Comparison of ENCODE assay signal across 8 cellular contexts in genomic region chr15:73983211-73983727, GRCh38. TPM values are rescaled to one million over a fixed set of nuclear protein-coding genes. Genes with fewer than 3 reads are reported as not detected.
DNase-seq lines count a peak whose midpoint lies in the region; ATAC-seq and TF ChIP-seq lines count a peak whose summit lies in the region.

No MANE protein-coding gene starts in this region.

- peaks cover 55% of the 10 kb centered on the region for H3K4me1 Mint-ChIP-seq in activated naive CD8-positive, alpha-beta T cell (ENCODE audit: low read depth)
- H3K4me1 Mint-ChIP-seq in stimulated activated naive CD8-positive, alpha-beta T cell treated with anti-CD3 and anti-CD28 coated beads, Interleukin-15, amount 100 ng/mL, for 72 hours: peaks cover 84% of the 10 kb centered on the region

- CTCF ChIA-PET in HEK293 (lab: Yijun Ruan, JAX): interaction anchor here (0.5 to 2.6 kb wide), 11 partner anchors 8 to 414 kb away, joined by 3 to 20 read pairs (median 4); partner anchors contain the start of genes PML and STOML1

- intact Hi-C loops in heart right ventricle (cut with DNase I): loop anchor here in 1 of 10 donors (5.0 kb wide), 1 partner anchor 49 kb away; no protein-coding TSS in a partner anchor

- H3K27me3 Mint-ChIP-seq in activated naive CD8-positive, alpha-beta T cell: no peaks in the 10 kb centered on the region
- H3K27me3 Mint-ChIP-seq in stimulated activated naive CD8-positive, alpha-beta T cell treated with anti-CD3 and anti-CD28 coated beads, Interleukin-15, amount 100 ng/mL, for 72 hours: no peaks in the 10 kb centered on the region

- POLR2A ChIA-PET in HEK293 (lab: Yijun Ruan, JAX): interaction anchor here (0.8 to 1.5 kb wide), 5 partner anchors 10 to 213 kb away, joined by 3 to 21 read pairs (median 4); partner anchors contain the start of gene PML

- H3K27me3 ChIP-seq in heart right ventricle: no peaks in the 10 kb centered on the region

- H3K4me3 ChIP-seq in HEK293 (ENCODE audit: low read depth, low read length): no peak overlapping the region
- peak overlapping the region in 2 of 10 donors; percentile 30 to 32 for H3K4me3 ChIP-seq in heart right ventricle

- no peaks in the 10 kb centered on the region for H3K9me3 ChIP-seq in HEK293 (ENCODE audit: control insufficient read depth, insufficient read depth, low read depth, low read length)
- no peaks in the 10 kb centered on the region for H3K9me3 ChIP-seq in heart right ventricle

- WGBS in heart right ventricle, 2 donors: 28 to 30% methylated on average over 10 of the region's 10 CpGs

- peaks cover 12% of the 10 kb centered on the region for H3K4me1 ChIP-seq in HEK293 (ENCODE audit: control insufficient read depth, insufficient read depth, low read length)
- H3K4me1 ChIP-seq in heart right ventricle: peaks cover 57 to 85% (median 75%) of the 10 kb centered on the region in 9 donors

- H3K9me3 Mint-ChIP-seq in activated naive CD8-positive, alpha-beta T cell (ENCODE audit: low read depth): no peaks in the 10 kb centered on the region
- H3K9me3 Mint-ChIP-seq in stimulated activated naive CD8-positive, alpha-beta T cell treated with anti-CD3 and anti-CD28 coated beads, Interleukin-15, amount 100 ng/mL, for 72 hours: no peaks in the 10 kb centered on the region

- TF ChIP-seq CTCF in HEK293 (tag by site-specific recombination; IDR thresholded peaks at IDR 0.05) (no peak), heart right ventricle (IDR thresholded peaks at IDR 0.05) (no peak)

- peaks cover 6% of the 10 kb centered on the region for H3K36me3 Mint-ChIP-seq in activated naive CD8-positive, alpha-beta T cell

- H3K36me3 ChIP-seq in HEK293 (ENCODE audit: control insufficient read depth in 2 of 2, insufficient read depth in 1 of 2, low read length in 2 of 2) (peaks cover 0 to 13% of the 10 kb centered on the region in 2 experiments; a peak in 1 of 3 replicates), heart right ventricle (peaks cover 0 to 33% (median 6%) of the 10 kb centered on the region in 9 donors)

- peak; percentile 17 to 76 (median 52) for ATAC-seq in heart right ventricle
- ATAC-seq in stimulated activated naive CD8-positive, alpha-beta T cell treated with anti-CD3 and anti-CD28 coated beads, Interleukin-15, amount 100 ng/mL, for 72 hours: no peak
- no peak for ATAC-seq in activated CD4-positive, CD25-positive, alpha-beta regulatory T cell treated with anti-CD3 and anti-CD28 coated beads, Interleukin-2, amount 50 U/mL, for 24 hours

- peak; percentile 48 to 63 for DNase-seq in heart right ventricle
- DNase-seq in stimulated activated naive CD8-positive, alpha-beta T cell treated with anti-CD3 and anti-CD28 coated beads, Interleukin-15, amount 100 ng/mL, for 72 hours: no peak
- no peak for DNase-seq in activated CD4-positive, CD25-positive, alpha-beta regulatory T cell (lab: John Stamatoyannopoulos, UW)
- DNase-seq in SHP77 treated with DMSO at 0.1 percent for 48 hours (lab: John Stamatoyannopoulos, UW): no peak
- DNase-seq in NCI-H510A (lab: John Stamatoyannopoulos, UW): no peak

- H3K27ac ChIP-seq in HEK293 (ENCODE audit: extremely low read depth, low read depth, low read length): no peak overlapping the region
- H3K27ac ChIP-seq in heart right ventricle: peak overlapping the region; percentile 88 to 100 (median 98)

- no peak overlapping the region for H3K4me3 Mint-ChIP-seq in activated naive CD8-positive, alpha-beta T cell
- peak overlapping the region; percentile 27 to 43 for H3K4me3 Mint-ChIP-seq in stimulated activated naive CD8-positive, alpha-beta T cell treated with anti-CD3 and anti-CD28 coated beads, Interleukin-15, amount 100 ng/mL, for 72 hours

- peak overlapping the region; percentile 16 for H3K27ac Mint-ChIP-seq in activated naive CD8-positive, alpha-beta T cell
- peak overlapping the region in 1 of 2 donors; percentile 96 for H3K27ac Mint-ChIP-seq in stimulated activated naive CD8-positive, alpha-beta T cell treated with anti-CD3 and anti-CD28 coated beads, Interleukin-15, amount 100 ng/mL, for 72 hours

TF ChIP-seq in HEK293, 187 proteins besides CTCF, POLR2A, EP300 and RAD21 (continues in another document):
- peak; percentile 78 for TF ChIP-seq ZNF398 (tag by site-specific recombination; IDR thresholded peaks at IDR 0.05)
- no peak for TF ChIP-seq OSR2 (tag by site-specific recombination; IDR thresholded peaks at IDR 0.05)
- 0 out of 2 replicates have a peak, but pooled peaks have one; percentile 15 for TF ChIP-seq SP7 (tag by site-specific recombination; IDR thresholded peaks at IDR 0.05)
- TF ChIP-seq ZNF600 (tag by site-specific recombination; IDR thresholded peaks at IDR 0.05): peak; percentile 95
- TF ChIP-seq ZNF785 (tag by site-specific recombination; IDR thresholded peaks at IDR 0.05): no peak
- peak; percentile 92 for TF ChIP-seq ZBTB48 (tag by site-specific recombination; IDR thresholded peaks at IDR 0.05)
- peak; percentile 67; the same call in 1 of the 2 replicates for TF ChIP-seq GLIS1 (tag by site-specific recombination; IDR thresholded peaks at IDR 0.05)
- 0 out of 2 replicates have a peak, but pooled peaks have one; percentile 16 for TF ChIP-seq ZFP69B (tag by site-specific recombination; IDR thresholded peaks at IDR 0.05)
- peak; percentile 77 for TF ChIP-seq ZNF335 (tag by site-specific recombination; conservative IDR thresholded peaks at IDR 0.05)
- TF ChIP-seq ZNF692 (tag by site-specific recombination; IDR thresholded peaks at IDR 0.05): peak; percentile 73; the same call in 1 of the 2 replicates
- TF ChIP-seq ZBTB21 (tag by site-specific recombination; IDR thresholded peaks at IDR 0.05): peak; percentile 17; the same call in 1 of the 2 replicates
- TF ChIP-seq PRDM10 (tag by site-specific recombination; IDR thresholded peaks at IDR 0.05): 0 out of 2 replicates have a peak, but pooled peaks have one; percentile 12
- no peak for TF ChIP-seq ZNF664 (tag by site-specific recombination; IDR thresholded peaks at IDR 0.05)
- peak; percentile 80 for TF ChIP-seq ZBTB20 (tag by site-specific recombination; IDR thresholded peaks at IDR 0.05)
- TF ChIP-seq ZIC2 (tag by site-specific recombination; IDR thresholded peaks at IDR 0.05): peak; percentile 78
- no peak for TF ChIP-seq ZBTB7A (tag by site-specific recombination; IDR thresholded peaks at IDR 0.05; ENCODE audit: low read depth)

RNA-seq across cellular contexts. Expression of gene STOML1, which starts 8.8 kb away (rescaled TPM):
- total RNA-seq in heart right ventricle: 10 to 100 TPM; 21.1 to 38.4 (median 27.2) TPM
- polyA plus RNA-seq in heart right ventricle: 10 to 100 TPM; 33.1 to 35.0 TPM

RNA-seq across cellular contexts. Expression of gene PML, which starts 11.2 kb away (rescaled TPM):
- 10 to 100 TPM; 17.9 to 50.1 (median 22.5) TPM for total RNA-seq in heart right ventricle
- 10 to 100 TPM; 18.4 to 32.0 TPM for polyA plus RNA-seq in heart right ventricle

RNA-seq across cellular contexts. Expression of gene LOXL1, which starts 57.0 kb away (rescaled TPM):
- 10 to 100 TPM; 11.2 to 60.2 (median 26.3) TPM for total RNA-seq in heart right ventricle
- polyA plus RNA-seq in heart right ventricle: 10 to 100 TPM; 41.4 to 66.6 TPM

Comparison
In these comparisons a context has a peak if more than half of its experiments do, and no peak if none do; other contexts are left out.
1. ATAC-seq: peak in heart right ventricle (8 of 8); none in stimulated activated naive CD8-positive, alpha-beta T cell treated with anti-CD3 and anti-CD28 coated beads, Interleukin-15, amount 100 ng/mL, for 72 hours (single experiment) and activated CD4-positive, CD25-positive, alpha-beta regulatory T cell treated with anti-CD3 and anti-CD28 coated beads, Interleukin-2, amount 50 U/mL, for 24 hours (0 of 2).
2. DNase-seq: peak in heart right ventricle (2 of 2); none in stimulated activated naive CD8-positive, alpha-beta T cell treated with anti-CD3 and anti-CD28 coated beads, Interleukin-15, amount 100 ng/mL, for 72 hours (0 of 2), activated CD4-positive, CD25-positive, alpha-beta regulatory T cell (0 of 4), SHP77 treated with DMSO at 0.1 percent for 48 hours (single experiment) and NCI-H510A (single experiment).